Comparison of ENCODE assay signal across 27 cellular contexts in genomic region chr11:91860661-91861060, GRCh38.
DNase-seq lines count a peak whose midpoint lies in the region; ATAC-seq and TF ChIP-seq lines count a peak whose summit lies in the region.
"Had no signal": no experiment of that assay in that cellular context is flagged by ENCODE, and none has a peak within 500 bp of the region (broad histone marks: within the 10 kb centered on the region; RNA-seq: fewer than 3 reads in every experiment).

No MANE protein-coding gene starts in this region.

- H3K79me1 ChIP-seq in trophoblast cell (ENCODE audit: low read length), result peaks cover 14% of the 10 kb centered on the region

- no peak for TF ChIP-seq CTCF in GM13977 (IDR thresholded peaks at IDR 0.05; ENCODE audit: extremely low read depth, insufficient read depth, missing control alignments)

- H3K14ac ChIP-seq in trophoblast cell (ENCODE audit: low read length), result peak overlapping the region; percentile 84

- no peaks in the 10 kb centered on the region for H3K79me2 ChIP-seq in trophoblast cell (ENCODE audit: control insufficient read depth, insufficient read depth, low read length, poor library complexity)
- H3K79me2 ChIP-seq: hepatocyte had no signal

- H3K4me3 ChIP-seq in trophoblast cell (ENCODE audit: low read depth, low read length), result no peak overlapping the region
- H3K4me3 ChIP-seq: adrenal gland, dorsolateral prefrontal cortex, gastroesophageal sphincter, hepatocyte, pancreas had no signal

- H4K8ac ChIP-seq in trophoblast cell (ENCODE audit: low read depth, low read length), result peak overlapping the region; percentile 70

- in situ Hi-C loops in GM13977 (cut with MboI; ENCODE audit: low pct_unique_long_range_greater_than_20kb, low sequenced_read_pairs, unreplicated experiment), result no loop called here

- peak overlapping the region; percentile 90 for H3K18ac ChIP-seq in trophoblast cell (ENCODE audit: low read length)

- peaks cover 0 to 2% of the 10 kb centered on the region in 2 experiments for H3K36me3 ChIP-seq in trophoblast cell (ENCODE audit: control insufficient read depth in 1 of 2, insufficient read depth in 2 of 2, low read length in 2 of 2)
- H3K36me3 ChIP-seq: adrenal gland, gastroesophageal sphincter, pancreas had no signal

- no CpG with 5 or more reads among the region's 3 CpGs for WGBS in trophoblast cell (ENCODE audit: extremely low coverage, insufficient coverage, insufficient read length)

- peak overlapping the region; percentile 78 for H2AFZ ChIP-seq in trophoblast cell (ENCODE audit: insufficient read depth, low read length, poor library complexity)
- H2AFZ ChIP-seq: hepatocyte had no signal

- ATAC-seq in HG03432 (IDR thresholded peaks at IDR 0.05; ENCODE audit: unreplicated experiment) (peak; percentile 74), esophagus mucosa (peak; percentile 58)
- ATAC-seq: activated CD4-positive, CD25-positive, alpha-beta regulatory T cell treated with anti-CD3 and anti-CD28 coated beads, Interleukin-2, amount 50 U/mL, for 24 hours; gastroesophageal sphincter; left colon; pancreas had no signal

- H2BK120ac ChIP-seq in trophoblast cell (ENCODE audit: insufficient read depth, low read length, poor library complexity), result peak overlapping the region; percentile 83

- no peak overlapping the region for H4K12ac ChIP-seq in trophoblast cell (ENCODE audit: low read depth, low read length)

- H2BK5ac ChIP-seq in trophoblast cell (ENCODE audit: low read depth, low read length, poor library complexity), result peak overlapping the region; percentile 76

- DNase-seq in DMS 273 (lab: John Stamatoyannopoulos, UW; ENCODE audit: unreplicated experiment) (peak; percentile 0), DMS 273 treated with DMSO at 0.1 percent for 48 hours (lab: John Stamatoyannopoulos, UW) (no peak), trophoblast cell (no peak), NCI-H187 (lab: John Stamatoyannopoulos, UW) (no peak), GM13977 (ENCODE audit: low spot score) (no peak)
- DNase-seq in activated CD4-positive, alpha-beta T cell treated with anti-CD3 and anti-CD28 coated beads, Interleukin-2, amount 50 U/mL, for 1 hour, result no peak
- DNase-seq: activated CD4-positive, alpha-beta memory T cell treated with anti-CD3 and anti-CD28 coated beads, Interleukin-2, amount 10 ng/mL, durations not matched to agents 7 days and 5 days; activated CD8-positive, alpha-beta memory T cell treated with anti-CD3 and anti-CD28 coated beads, Interleukin-2, amount 50 U/mL, for 48 hours; activated naive CD4-positive, alpha-beta T cell treated with anti-CD3 and anti-CD28 coated beads for 36 hours; adrenal gland; C1 segment of cervical spinal cord; dorsolateral prefrontal cortex; H9; left colon; NCI-H1436 treated with DMSO at 0.1 percent for 48 hours; NCI-H2107; pancreas; retina; SK-N-SH; stimulated activated naive CD4-positive, alpha-beta T cell treated with Interleukin-2 at 50 U/mL for 16 hours; T-helper 2 cell had no signal

- H2AK5ac ChIP-seq in trophoblast cell (ENCODE audit: low read length), result no peak overlapping the region

- no peak overlapping the region for H3K4me2 ChIP-seq in trophoblast cell (ENCODE audit: low read length)
- H3K4me2 ChIP-seq: hepatocyte, SK-N-SH had no signal

- H4K91ac ChIP-seq in trophoblast cell (ENCODE audit: low read depth, low read length), result peak overlapping the region; percentile 73

- no peaks in the 10 kb centered on the region for H3K9me3 ChIP-seq in trophoblast cell (ENCODE audit: insufficient read depth, low read depth, low read length)
- H3K9me3 ChIP-seq: adrenal gland, gastroesophageal sphincter, pancreas, SK-N-SH had no signal

- no peak overlapping the region for H3K9ac ChIP-seq in trophoblast cell (ENCODE audit: low read length)
- H3K9ac ChIP-seq: SK-N-SH had no signal

- H3K23ac ChIP-seq in trophoblast cell (ENCODE audit: low read length), result no peak overlapping the region

- H3K27me3 ChIP-seq in trophoblast cell (ENCODE audit: insufficient read depth, low read length), result no peaks in the 10 kb centered on the region
- H3K27me3 ChIP-seq: adrenal gland, gastroesophageal sphincter, hepatocyte, pancreas had no signal

- no peak overlapping the region for H3K4ac ChIP-seq in trophoblast cell (ENCODE audit: low read depth, low read length)

- peaks cover 5 to 7% of the 10 kb centered on the region in 2 experiments for H3K4me1 ChIP-seq in trophoblast cell (ENCODE audit: control insufficient read depth in 1 of 2, insufficient read depth in 2 of 2, low read length in 2 of 2)
- H3K4me1 ChIP-seq: adrenal gland, pancreas had no signal

- no peak overlapping the region for H3K27ac ChIP-seq in trophoblast cell (ENCODE audit: low read depth, low read length)
- H3K27ac ChIP-seq: 22Rv1, adrenal gland, dorsolateral prefrontal cortex, gastroesophageal sphincter, hepatocyte, pancreas had no signal

- peak overlapping the region; percentile 98 for H2BK12ac ChIP-seq in trophoblast cell (ENCODE audit: low read length)
